Comparison of ENCODE assay signal across 8 cellular contexts in genomic region chr2:231395188-231396057, GRCh38. TPM values are rescaled to one million over a fixed set of nuclear protein-coding genes. Genes with fewer than 3 reads are reported as not detected.
DNase-seq lines count a peak whose midpoint lies in the region; ATAC-seq and TF ChIP-seq lines count a peak whose summit lies in the region.

Gene B3GNT7 (plus strand): TSS chr2:231395710. CDS start chr2:231395804, 94 bp downstream.

- H3K9ac ChIP-seq in ES-I3 (ENCODE audit: low read depth, low read length) = peak within 1 kb of the TSS; percentile 56
- peak within 1 kb of the TSS; percentile 12; the same call in 1 of the 2 replicates for H3K9ac ChIP-seq in HUES48 (ENCODE audit: low read depth, low read length)
- H3K9ac ChIP-seq in duodenal mucosa (ENCODE audit: low read depth in 1 of 2, low read length in 2 of 2) = peak within 1 kb of the TSS; percentile 69

- ATAC-seq in GM21390 (IDR thresholded peaks at IDR 0.05; ENCODE audit: unreplicated experiment) (no peak), GM18861 (IDR thresholded peaks at IDR 0.05; ENCODE audit: unreplicated experiment) (no peak), HG03045 (IDR thresholded peaks at IDR 0.05; ENCODE audit: unreplicated experiment) (no peak)

- H3K36me3 Mint-ChIP-seq in nephron (ENCODE audit: low read depth) = no peaks in the 10 kb centered on the region
- no peaks in the 10 kb centered on the region for H3K36me3 Mint-ChIP-seq in activated CD4-positive, alpha-beta memory T cell treated with anti-CD3 and anti-CD28 coated beads, Interleukin-2, amount 10 ng/mL, durations not matched to agents 7 days and 5 days (ENCODE audit: low read depth)

- H3K4me1 ChIP-seq in ES-I3 (ENCODE audit: insufficient read depth, low read length) (peaks cover 24% of the 10 kb centered on the region), HUES48 (ENCODE audit: control insufficient read depth, insufficient read depth, low read length) (peaks cover 29% of the 10 kb centered on the region), duodenal mucosa (ENCODE audit: control insufficient read depth in 1 of 2, insufficient read depth in 2 of 2, low read length in 2 of 2) (peaks cover 28 to 35% of the 10 kb centered on the region in 2 donors)

- no peaks in the 10 kb centered on the region for H3K27me3 ChIP-seq in HUES48 (ENCODE audit: control insufficient read depth, insufficient read depth, low read length)
- no peaks in the 10 kb centered on the region for H3K27me3 ChIP-seq in duodenal mucosa (ENCODE audit: control insufficient read depth in 1 of 2, insufficient read depth in 2 of 2, low read length in 2 of 2)

- CTCF ChIA-PET in activated CD4-positive, alpha-beta memory T cell treated with anti-CD3 and anti-CD28 coated beads, Interleukin-2, amount 10 ng/mL, durations not matched to agents 7 days and 5 days (lab: Charles Lee) = no interaction called here

- H3K27ac ChIP-seq in HUES48 (ENCODE audit: low read depth, low read length) (no peak within 1 kb of the TSS), duodenal mucosa (ENCODE audit: low read depth, low read length) (peak within 1 kb of the TSS; percentile 10)

- H3K9me3 ChIP-seq in ES-I3 (ENCODE audit: control insufficient read depth, insufficient read depth, low read length) = no peaks in the 10 kb centered on the region
- no peaks in the 10 kb centered on the region for H3K9me3 ChIP-seq in HUES48 (ENCODE audit: control insufficient read depth, insufficient read depth, low read length)
- H3K9me3 ChIP-seq in duodenal mucosa (ENCODE audit: control insufficient read depth in 1 of 2, low read length in 2 of 2) = no peaks in the 10 kb centered on the region

- peak within 1 kb of the TSS in 2 of 3 experiments; percentile 46 to 83 for H3K27ac Mint-ChIP-seq in nephron
- no peak within 1 kb of the TSS for H3K27ac Mint-ChIP-seq in activated CD4-positive, alpha-beta memory T cell treated with anti-CD3 and anti-CD28 coated beads, Interleukin-2, amount 10 ng/mL, durations not matched to agents 7 days and 5 days

- peaks cover 7% of the 10 kb centered on the region; the same call in 1 of the 2 replicates for H3K36me3 ChIP-seq in ES-I3 (ENCODE audit: insufficient read depth, low read length)
- H3K36me3 ChIP-seq in HUES48 (ENCODE audit: control insufficient read depth, insufficient read depth, low read length) = peaks cover 22% of the 10 kb centered on the region
- peaks cover 15% of the 10 kb centered on the region in 2 donors for H3K36me3 ChIP-seq in duodenal mucosa (ENCODE audit: control insufficient read depth in 1 of 2, insufficient read depth in 2 of 2, low read length in 2 of 2)

- peak within 1 kb of the TSS; percentile 75 to 84 (median 82) for H3K4me3 Mint-ChIP-seq in nephron
- no peak within 1 kb of the TSS for H3K4me3 Mint-ChIP-seq in activated CD4-positive, alpha-beta memory T cell treated with anti-CD3 and anti-CD28 coated beads, Interleukin-2, amount 10 ng/mL, durations not matched to agents 7 days and 5 days

- peaks cover 61% of the 10 kb centered on the region for H3K27me3 Mint-ChIP-seq in nephron (ENCODE audit: low read depth)
- H3K27me3 Mint-ChIP-seq in activated CD4-positive, alpha-beta memory T cell treated with anti-CD3 and anti-CD28 coated beads, Interleukin-2, amount 10 ng/mL, durations not matched to agents 7 days and 5 days = peaks cover 31% of the 10 kb centered on the region

- no peak for TF ChIP-seq CTCF in nephron (IDR thresholded peaks at IDR 0.05; ENCODE audit: unreplicated experiment in 3 of 3)

- POLR2A ChIA-PET in activated CD4-positive, alpha-beta memory T cell treated with anti-CD3 and anti-CD28 coated beads, Interleukin-2, amount 10 ng/mL, durations not matched to agents 7 days and 5 days (lab: Charles Lee) = no interaction called here

- no peak for DNase-seq in activated CD4-positive, alpha-beta memory T cell treated with anti-CD3 and anti-CD28 coated beads, Interleukin-2, amount 10 ng/mL, durations not matched to agents 7 days and 5 days

- H3K9me3 Mint-ChIP-seq in nephron = no peaks in the 10 kb centered on the region
- no peaks in the 10 kb centered on the region for H3K9me3 Mint-ChIP-seq in activated CD4-positive, alpha-beta memory T cell treated with anti-CD3 and anti-CD28 coated beads, Interleukin-2, amount 10 ng/mL, durations not matched to agents 7 days and 5 days

- H3K4me1 Mint-ChIP-seq in nephron = peaks cover 23% of the 10 kb centered on the region
- peaks cover 29% of the 10 kb centered on the region for H3K4me1 Mint-ChIP-seq in activated CD4-positive, alpha-beta memory T cell treated with anti-CD3 and anti-CD28 coated beads, Interleukin-2, amount 10 ng/mL, durations not matched to agents 7 days and 5 days

- H3K4me3 ChIP-seq in HUES48 (ENCODE audit: low read depth, low read length) (peak within 1 kb of the TSS; percentile 72), duodenal mucosa (ENCODE audit: low read depth in 1 of 2, low read length in 2 of 2) (peak within 1 kb of the TSS; percentile 81 to 82)

RNA-seq across cellular contexts. Expression of gene B3GNT7, which starts in this region (rescaled TPM):
- total RNA-seq in activated CD4-positive, alpha-beta memory T cell treated with anti-CD3 and anti-CD28 coated beads, Interleukin-2, amount 10 ng/mL, durations not matched to agents 7 days and 5 days = under 1 TPM in 1 of 2 experiments, not detected in 1; 0.15 TPM

Comparison
In these comparisons a context has a peak if more than half of its experiments do, and no peak if none do; other contexts are left out.
1. H3K9ac ChIP-seq: peak in every context shown above with its lines; median percentile 69 in duodenal mucosa; 56 in ES-I3; 12 in HUES48.